9 cellular contexts compared by ENCODE assay signal in the genomic region with DNA sequence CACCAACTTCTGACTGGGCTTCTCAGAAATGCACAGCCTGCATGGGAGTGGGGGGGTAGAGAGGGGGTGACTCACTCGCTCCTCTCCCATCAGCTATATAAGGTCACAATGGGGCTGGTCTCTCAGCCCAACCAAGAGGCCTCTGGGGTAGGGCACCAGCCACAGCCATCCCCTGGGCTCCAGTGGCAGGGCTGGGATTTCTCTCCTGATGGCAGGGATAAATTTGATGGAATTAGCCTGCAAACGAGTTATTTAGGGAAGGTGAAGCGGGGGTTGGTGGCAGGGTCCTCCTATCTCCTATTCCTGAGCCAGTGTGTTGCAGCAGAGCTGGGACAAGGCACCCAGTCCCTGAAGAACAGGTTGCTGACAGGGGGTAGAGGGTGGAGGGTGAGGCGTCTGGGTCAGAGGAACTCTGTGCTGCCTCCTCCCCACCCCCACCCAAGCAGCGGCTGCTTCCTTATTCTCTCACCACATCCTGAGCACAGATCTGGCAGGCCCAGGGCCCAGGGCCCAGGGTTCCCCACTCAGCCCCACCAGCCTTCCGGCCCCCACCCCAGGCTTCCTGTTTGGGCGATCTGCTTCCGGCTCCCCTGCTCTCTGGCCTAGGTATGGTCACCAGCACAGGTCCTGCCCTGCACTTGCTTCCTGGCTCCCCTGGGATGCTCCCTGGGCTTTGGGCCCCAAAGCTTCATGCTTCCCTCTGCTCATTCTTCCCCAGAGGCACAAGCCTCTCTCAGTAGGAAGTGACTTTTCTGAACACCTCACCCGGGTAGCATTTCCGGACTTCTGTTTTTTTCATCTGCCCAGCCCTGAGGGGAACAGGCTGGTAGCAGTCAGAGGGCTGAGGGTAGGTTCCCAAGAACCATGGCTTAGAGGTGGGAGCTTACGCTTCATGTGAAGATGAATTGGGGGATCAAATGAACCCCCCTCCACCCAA. TPM values are rescaled to one million over a fixed set of nuclear protein-coding genes. Genes with fewer than 3 reads are reported as not detected.
A peak's percentile ranks its signal among the peaks of the same experiment; 100 is the strongest.
DNase-seq lines count a peak whose midpoint lies in the region; ATAC-seq and TF ChIP-seq lines count a peak whose summit lies in the region.
"Had no signal": no experiment of that assay in that cellular context is flagged by ENCODE, and none has a peak within 500 bp of the region (broad histone marks: within the 10 kb centered on the region; RNA-seq: fewer than 3 reads in every experiment).

No MANE protein-coding gene starts in this region.

- no peaks in the 10 kb centered on the region for H3K27me3 ChIP-seq in heart left ventricle
- H3K27me3 ChIP-seq in upper lobe of left lung = no peaks in the 10 kb centered on the region

- peak in 2 of 4 donors; percentile 46 to 73 for TF ChIP-seq EP300 in upper lobe of left lung (IDR thresholded peaks at IDR 0.05)

- peak overlapping the region; percentile 93 for H3K4me3 Mint-ChIP-seq in activated naive CD8-positive, alpha-beta T cell
- peak overlapping the region; percentile 41 for H3K4me3 Mint-ChIP-seq in progenitor cell of endocrine pancreas (ENCODE audit: low read depth)

- peaks cover 19% of the 10 kb centered on the region for H3K36me3 Mint-ChIP-seq in activated naive CD8-positive, alpha-beta T cell
- peaks cover 6% of the 10 kb centered on the region for H3K36me3 Mint-ChIP-seq in progenitor cell of endocrine pancreas (ENCODE audit: insufficient read depth)

- WGBS in heart left ventricle, 4 donors = 16 to 37% (median 23%) methylated on average over 9 to 11 of the region's 11 CpGs
- WGBS in upper lobe of left lung, 2 donors = 20 to 33% methylated on average over 9 to 11 of the region's 11 CpGs

- no peaks in the 10 kb centered on the region for H3K27me3 Mint-ChIP-seq in activated naive CD8-positive, alpha-beta T cell
- no peaks in the 10 kb centered on the region for H3K27me3 Mint-ChIP-seq in progenitor cell of endocrine pancreas

- DNase-seq in DMS 273 (lab: John Stamatoyannopoulos, UW; ENCODE audit: unreplicated experiment) (peak; percentile 40), DMS 273 treated with DMSO at 0.1 percent for 48 hours (lab: John Stamatoyannopoulos, UW) (no peak), SKM-1 treated with dmso at 0.1 percent for 144 hours (lab: John Stamatoyannopoulos, UW; ENCODE audit: unreplicated experiment) (peak; percentile 97), heart left ventricle (peak; percentile 88 to 93 (median 89)), progenitor cell of endocrine pancreas (ENCODE audit: low spot score, unreplicated experiment) (no peak), upper lobe of left lung (peak; percentile 88 to 90)

- TF ChIP-seq POLR2A in heart left ventricle (IDR thresholded peaks at IDR 0.05) (peak in 1 of 2 donors; percentile 36), upper lobe of left lung (IDR thresholded peaks at IDR 0.05) (peak in 2 of 4 donors; percentile 34 to 65)

- H3K9me3 Mint-ChIP-seq in activated naive CD8-positive, alpha-beta T cell (ENCODE audit: low read depth) = no peaks in the 10 kb centered on the region
- H3K9me3 Mint-ChIP-seq in progenitor cell of endocrine pancreas (ENCODE audit: low read depth) = no peaks in the 10 kb centered on the region

- H3K36me3 ChIP-seq in heart left ventricle (peaks cover 0 to 53% (median 24%) of the 10 kb centered on the region in 9 donors), upper lobe of left lung (peaks cover 0 to 37% (median 12%) of the 10 kb centered on the region in 4 donors)

- H3K4me1 ChIP-seq in heart left ventricle = peaks cover 0 to 74% (median 45%) of the 10 kb centered on the region in 12 donors
- H3K4me1 ChIP-seq in upper lobe of left lung = peaks cover 33 to 51% (median 49%) of the 10 kb centered on the region in 4 donors

- no peak for TF ChIP-seq CTCF in heart left ventricle (IDR thresholded peaks at IDR 0.05)
- no peak for TF ChIP-seq CTCF in progenitor cell of endocrine pancreas (IDR thresholded peaks at IDR 0.05; ENCODE audit: unreplicated experiment)
- no peak for TF ChIP-seq CTCF in upper lobe of left lung (IDR thresholded peaks at IDR 0.05)

- no peaks in the 10 kb centered on the region for H3K9me3 ChIP-seq in heart left ventricle
- no peaks in the 10 kb centered on the region for H3K9me3 ChIP-seq in upper lobe of left lung

- H3K4me1 Mint-ChIP-seq in activated naive CD8-positive, alpha-beta T cell (ENCODE audit: low read depth) = peaks cover 18% of the 10 kb centered on the region
- peaks cover 32% of the 10 kb centered on the region for H3K4me1 Mint-ChIP-seq in progenitor cell of endocrine pancreas (ENCODE audit: low read depth)

- intact Hi-C loops in heart left ventricle (cut with DNase I) = loop anchor here in 6 of 10 donors (1.0 to 10.0 kb wide), 8 partner anchors 39 to 402 kb away; a partner anchor contains a TSS

- ATAC-seq in HG03196 (IDR thresholded peaks at IDR 0.05; ENCODE audit: unreplicated experiment) (peak; percentile 37), heart left ventricle (peak; percentile 18 to 56 (median 50)), upper lobe of left lung (ENCODE audit: low FRiP score in 2 of 2) (peak; percentile 47 to 76)

- H3K27ac ChIP-seq in heart left ventricle (peak overlapping the region; percentile 92 to 100 (median 98)), upper lobe of left lung (peak overlapping the region; percentile 99 to 100 (median 99))
- H3K27ac ChIP-seq: 22Rv1 had no signal

- peak overlapping the region; percentile 99 for H3K27ac Mint-ChIP-seq in activated naive CD8-positive, alpha-beta T cell
- H3K27ac Mint-ChIP-seq in progenitor cell of endocrine pancreas = peak overlapping the region; percentile 87

- H3K4me3 ChIP-seq in heart left ventricle (peak overlapping the region; percentile 52 to 96 (median 74)), upper lobe of left lung (peak overlapping the region; percentile 70 to 87 (median 80))

RNA-seq across cellular contexts. Expression of a gene that starts 4.0 kb away (rescaled TPM):
- 10 to 100 TPM; 11.9 to 77.2 (median 18.5) TPM for total RNA-seq in heart left ventricle
- polyA plus RNA-seq in heart left ventricle = 10 to 100 TPM; 19.4 to 21.8 TPM
- total RNA-seq in progenitor cell of endocrine pancreas = 22.5 and 25.4 TPM in 2 replicates
- 100 to 1,000 TPM in 1 of 6 donors, 10 to 100 TPM in 5; 23.5 to 103 (median 60.8) TPM for total RNA-seq in upper lobe of left lung

RNA-seq across cellular contexts. Expression of a gene that starts 8.3 kb away (rescaled TPM):
- 1 to 10 TPM; 2.2 to 9.6 (median 3.9) TPM for total RNA-seq in heart left ventricle
- polyA plus RNA-seq in heart left ventricle = 1 to 10 TPM; 5.6 to 8.6 TPM
- total RNA-seq in progenitor cell of endocrine pancreas = 35.5 and 37.9 TPM in 2 replicates
- 10 to 100 TPM in 1 of 6 donors, 1 to 10 TPM in 5; 3.3 to 13.4 (median 7.2) TPM for total RNA-seq in upper lobe of left lung

RNA-seq across cellular contexts. Expression of a gene that starts 9.6 kb away (rescaled TPM):
- total RNA-seq in heart left ventricle (10 to 100 TPM; 17.6 to 26.1 (median 21.0) TPM), progenitor cell of endocrine pancreas (30.0 and 31.0 TPM in 2 replicates), upper lobe of left lung (10 to 100 TPM; 28.1 to 60.8 (median 31.8) TPM)
- 10 to 100 TPM; 16.1 to 39.4 TPM for polyA plus RNA-seq in heart left ventricle

RNA-seq across cellular contexts. Expression of a gene that starts 34.6 kb away (rescaled TPM):
- 10 to 100 TPM; 10.6 to 25.0 (median 17.5) TPM for total RNA-seq in heart left ventricle
- polyA plus RNA-seq in heart left ventricle = 10 to 100 TPM in 1 of 2 donors, 1 to 10 TPM in 1; 8.6 to 13.9 TPM
- total RNA-seq in progenitor cell of endocrine pancreas = 58.5 and 67.6 TPM in 2 replicates
- 10 to 100 TPM; 13.5 to 33.5 (median 24.2) TPM for total RNA-seq in upper lobe of left lung

RNA-seq across cellular contexts. Expression of a gene that starts 35.5 kb away (rescaled TPM):
- total RNA-seq in heart left ventricle (10 to 100 TPM; 27.9 to 58.9 (median 47.4) TPM), progenitor cell of endocrine pancreas (18.8 and 19.5 TPM in 2 replicates), upper lobe of left lung (10 to 100 TPM in 5 of 6 donors, 1 to 10 TPM in 1; 8.8 to 57.6 (median 15.2) TPM)
- polyA plus RNA-seq in heart left ventricle = 10 to 100 TPM; 46.0 to 79.3 TPM

Comparison
In these comparisons a context has a peak if more than half of its experiments do, and no peak if none do; other contexts are left out.
1. DNase-seq: peak in DMS 273 (single experiment), SKM-1 treated with dmso at 0.1 percent for 144 hours (single experiment), heart left ventricle (5 of 5) and upper lobe of left lung (2 of 2); none in DMS 273 treated with DMSO at 0.1 percent for 48 hours (single experiment) and progenitor cell of endocrine pancreas (single experiment).
2. Peak in every context shown above with its lines, with median percentiles within 50 percentile points of each other: ATAC-seq.